Comparison of ENCODE assay signal across 1 cellular context in genomic region chr19:44694184-44694579, GRCh38.
TF ChIP-seq lines count a peak whose summit lies in the region.

No MANE protein-coding gene starts in this region.

TF ChIP-seq in IMR-90, 13 proteins besides CTCF, POLR2A, EP300 and RAD21:
- no peak for TF ChIP-seq SMC3 (IDR thresholded peaks at IDR 0.05; ENCODE audit: low read depth, low read length)
- no peak for TF ChIP-seq MAFK (IDR thresholded peaks at IDR 0.05; ENCODE audit: low read depth, low read length)
- no peak for TF ChIP-seq NFE2L2 (IDR thresholded peaks at IDR 0.05; ENCODE audit: low read depth, low read length)
- no peak for TF ChIP-seq MXI1 (IDR thresholded peaks at IDR 0.05; ENCODE audit: borderline replicate concordance, low read depth, low read length)
- no peak for TF ChIP-seq RFX5 (IDR thresholded peaks at IDR 0.05; ENCODE audit: low read depth, low read length)
- no peak for TF ChIP-seq BHLHE40 (IDR thresholded peaks at IDR 0.05; ENCODE audit: low read depth, low read length)
- TF ChIP-seq, protein P1, sequence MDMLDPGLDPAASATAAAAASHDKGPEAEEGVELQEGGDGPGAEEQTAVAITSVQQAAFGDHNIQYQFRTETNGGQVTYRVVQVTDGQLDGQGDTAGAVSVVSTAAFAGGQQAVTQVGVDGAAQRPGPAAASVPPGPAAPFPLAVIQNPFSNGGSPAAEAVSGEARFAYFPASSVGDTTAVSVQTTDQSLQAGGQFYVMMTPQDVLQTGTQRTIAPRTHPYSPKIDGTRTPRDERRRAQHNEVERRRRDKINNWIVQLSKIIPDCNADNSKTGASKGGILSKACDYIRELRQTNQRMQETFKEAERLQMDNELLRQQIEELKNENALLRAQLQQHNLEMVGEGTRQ (IDR thresholded peaks at IDR 0.05; ENCODE audit: low read depth, low read length), result no peak
- TF ChIP-seq, protein P2, sequence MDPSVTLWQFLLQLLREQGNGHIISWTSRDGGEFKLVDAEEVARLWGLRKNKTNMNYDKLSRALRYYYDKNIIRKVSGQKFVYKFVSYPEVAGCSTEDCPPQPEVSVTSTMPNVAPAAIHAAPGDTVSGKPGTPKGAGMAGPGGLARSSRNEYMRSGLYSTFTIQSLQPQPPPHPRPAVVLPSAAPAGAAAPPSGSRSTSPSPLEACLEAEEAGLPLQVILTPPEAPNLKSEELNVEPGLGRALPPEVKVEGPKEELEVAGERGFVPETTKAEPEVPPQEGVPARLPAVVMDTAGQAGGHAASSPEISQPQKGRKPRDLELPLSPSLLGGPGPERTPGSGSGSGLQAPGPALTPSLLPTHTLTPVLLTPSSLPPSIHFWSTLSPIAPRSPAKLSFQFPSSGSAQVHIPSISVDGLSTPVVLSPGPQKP (IDR thresholded peaks at IDR 0.05; ENCODE audit: borderline replicate concordance, low read depth, low read length), result no peak
- no peak for TF ChIP-seq FOS (IDR thresholded peaks at IDR 0.05; ENCODE audit: low read depth, low read length)
- no peak for TF ChIP-seq RCOR1 (IDR thresholded peaks at IDR 0.05; ENCODE audit: insufficient replicate concordance, low read length)
- TF ChIP-seq CHD1 (IDR thresholded peaks at IDR 0.05; ENCODE audit: low read depth, low read length), result no peak
- no peak for TF ChIP-seq CEBPB (IDR thresholded peaks at IDR 0.05; ENCODE audit: low read depth, low read length)
- no peak for TF ChIP-seq MAZ (IDR thresholded peaks at IDR 0.05; ENCODE audit: borderline replicate concordance, low read depth, low read length)
